1 cellular context compared by ENCODE assay signal in the genomic region with DNA sequence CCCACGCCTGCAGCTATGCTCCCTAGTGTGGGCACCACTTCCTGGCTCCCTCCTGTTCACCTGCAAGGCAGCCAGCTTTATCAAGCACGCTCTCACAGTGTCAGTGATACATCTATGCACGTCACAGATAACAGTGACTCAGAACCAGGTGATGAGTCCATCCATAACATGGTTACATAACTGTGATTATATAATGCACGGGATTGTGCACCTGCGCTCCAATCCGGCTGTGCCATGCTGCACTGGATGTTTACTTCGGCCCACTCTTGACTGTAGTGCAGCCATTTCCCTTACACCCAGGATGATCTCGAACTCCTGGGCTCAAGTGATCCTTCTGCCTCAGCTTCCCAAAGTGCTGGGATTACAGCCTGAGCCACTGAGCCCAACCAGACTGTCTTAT.
TF ChIP-seq lines count a peak whose summit lies in the region.

No MANE protein-coding gene starts in this region.

TF ChIP-seq in HEK293, 187 proteins besides CTCF, POLR2A, EP300 and RAD21 (continued from another document):
- TF ChIP-seq ZFP41 (tag by site-specific recombination; IDR thresholded peaks at IDR 0.05; ENCODE audit: borderline replicate concordance) (no peak), ZNF26 (tag by site-specific recombination; IDR thresholded peaks at IDR 0.05) (0 out of 2 replicates have a peak, but pooled peaks have one; percentile 30), ZSCAN18 (tag by site-specific recombination; IDR thresholded peaks at IDR 0.05) (no peak), ZNF16 (tag by site-specific recombination; IDR thresholded peaks at IDR 0.05; ENCODE audit: low read depth) (no peak), RBAK (tag by site-specific recombination; IDR thresholded peaks at IDR 0.05) (no peak), ZBTB21 (tag by site-specific recombination; IDR thresholded peaks at IDR 0.05) (no peak), ZNF549 (tag by site-specific recombination; IDR thresholded peaks at IDR 0.05) (peak; percentile 52; the same call in 1 of the 2 replicates), KLF16 (tag by site-specific recombination; IDR thresholded peaks at IDR 0.05) (no peak), ZNF776 (tag by site-specific recombination; IDR thresholded peaks at IDR 0.05; ENCODE audit: borderline replicate concordance) (no peak), TCF7L2 (IDR thresholded peaks at IDR 0.05; ENCODE audit: borderline replicate concordance, low read depth, low read length) (no peak), ZNF19 (tag by site-specific recombination; IDR thresholded peaks at IDR 0.05; ENCODE audit: low read depth) (no peak), ZNF707 (tag by site-specific recombination; IDR thresholded peaks at IDR 0.05) (no peak), ZNF335 (tag by site-specific recombination; conservative IDR thresholded peaks at IDR 0.05) (no peak), ZNF37A (tag by site-specific recombination; IDR thresholded peaks at IDR 0.05) (no peak), TRIM28 (IDR thresholded peaks at IDR 0.05; ENCODE audit: borderline replicate concordance, low read length) (peak; percentile 94; the same call in 1 of the 2 replicates)
- TF ChIP-seq, protein P1, sequence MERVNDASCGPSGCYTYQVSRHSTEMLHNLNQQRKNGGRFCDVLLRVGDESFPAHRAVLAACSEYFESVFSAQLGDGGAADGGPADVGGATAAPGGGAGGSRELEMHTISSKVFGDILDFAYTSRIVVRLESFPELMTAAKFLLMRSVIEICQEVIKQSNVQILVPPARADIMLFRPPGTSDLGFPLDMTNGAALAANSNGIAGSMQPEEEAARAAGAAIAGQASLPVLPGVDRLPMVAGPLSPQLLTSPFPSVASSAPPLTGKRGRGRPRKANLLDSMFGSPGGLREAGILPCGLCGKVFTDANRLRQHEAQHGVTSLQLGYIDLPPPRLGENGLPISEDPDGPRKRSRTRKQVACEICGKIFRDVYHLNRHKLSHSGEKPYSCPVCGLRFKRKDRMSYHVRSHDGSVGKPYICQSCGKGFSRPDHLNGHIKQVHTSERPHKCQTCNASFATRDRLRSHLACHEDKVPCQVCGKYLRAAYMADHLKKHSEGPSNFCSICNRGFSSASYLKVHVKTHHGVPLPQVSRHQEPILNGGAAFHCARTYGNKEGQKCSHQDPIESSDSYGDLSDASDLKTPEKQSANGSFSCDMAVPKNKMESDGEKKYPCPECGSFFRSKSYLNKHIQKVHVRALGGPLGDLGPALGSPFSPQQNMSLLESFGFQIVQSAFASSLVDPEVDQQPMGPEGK (tag by site-specific recombination; IDR thresholded peaks at IDR 0.05): no peak
- TF ChIP-seq, protein P2, sequence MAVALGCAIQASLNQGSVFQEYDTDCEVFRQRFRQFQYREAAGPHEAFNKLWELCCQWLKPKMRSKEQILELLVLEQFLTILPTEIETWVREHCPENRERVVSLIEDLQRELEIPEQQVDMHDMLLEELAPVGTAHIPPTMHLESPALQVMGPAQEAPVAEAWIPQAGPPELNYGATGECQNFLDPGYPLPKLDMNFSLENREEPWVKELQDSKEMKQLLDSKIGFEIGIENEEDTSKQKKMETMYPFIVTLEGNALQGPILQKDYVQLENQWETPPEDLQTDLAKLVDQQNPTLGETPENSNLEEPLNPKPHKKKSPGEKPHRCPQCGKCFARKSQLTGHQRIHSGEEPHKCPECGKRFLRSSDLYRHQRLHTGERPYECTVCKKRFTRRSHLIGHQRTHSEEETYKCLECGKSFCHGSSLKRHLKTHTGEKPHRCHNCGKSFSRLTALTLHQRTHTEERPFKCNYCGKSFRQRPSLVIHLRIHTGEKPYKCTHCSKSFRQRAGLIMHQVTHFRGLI (tag by site-specific recombination; IDR thresholded peaks at IDR 0.05): no peak
